In the genomic region with DNA sequence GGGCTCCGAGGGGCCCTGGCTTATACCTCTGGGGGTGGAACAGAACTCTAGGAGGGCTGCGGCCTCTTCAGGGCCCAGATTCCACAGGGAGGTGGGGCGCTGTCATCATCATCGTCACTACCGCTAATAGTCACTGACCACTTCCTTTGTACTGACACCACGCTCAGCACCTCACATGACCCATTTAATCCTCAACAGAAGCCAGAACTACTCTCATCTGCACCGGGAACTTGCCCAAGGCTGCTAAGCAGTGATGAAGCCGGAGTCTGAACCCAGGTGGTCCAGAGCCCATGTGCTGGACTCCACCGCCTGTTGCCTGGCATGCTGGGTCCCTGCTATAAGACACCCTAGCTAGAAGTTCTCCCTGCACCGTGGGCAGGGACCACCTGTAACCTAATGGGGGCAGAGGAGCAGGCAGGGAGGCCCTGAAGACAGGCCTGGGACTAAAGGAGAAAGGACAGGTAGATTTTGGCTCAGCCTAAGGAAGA, we compare ENCODE assay signal across 8 cellular contexts. TPM values are rescaled to one million over a fixed set of nuclear protein-coding genes. Genes with fewer than 3 reads are reported as not detected.
DNase-seq lines count a peak whose midpoint lies in the region; ATAC-seq and TF ChIP-seq lines count a peak whose summit lies in the region.

No MANE protein-coding gene starts in this region.

- ATAC-seq in naive thymus-derived CD8-positive, alpha-beta T cell = peak; percentile 20 to 58
- no peak for ATAC-seq in GM18907 (IDR thresholded peaks at IDR 0.05; ENCODE audit: unreplicated experiment)

- POLR2A ChIA-PET in naive thymus-derived CD8-positive, alpha-beta T cell (lab: Charles Lee) = interaction anchor here (1.0 to 8.3 kb wide), 12 partner anchors 9 to 79 kb away, joined by 3 to 74 read pairs (median 8); a partner anchor contains a TSS

- H3K9me3 Mint-ChIP-seq in naive thymus-derived CD8-positive, alpha-beta T cell = no peaks in the 10 kb centered on the region

- peak overlapping the region; percentile 89 to 98 (median 94) for H3K27ac Mint-ChIP-seq in naive thymus-derived CD8-positive, alpha-beta T cell

- peak overlapping the region; percentile 67 to 85 (median 76) for H3K4me3 Mint-ChIP-seq in naive thymus-derived CD8-positive, alpha-beta T cell

- TF ChIP-seq CTCF in choroid plexus epithelial cell (conservative IDR thresholded peaks at IDR 0.05; ENCODE audit: low read depth, low read length) = no peak

- H3K4me3 ChIP-seq in choroid plexus epithelial cell (ENCODE audit: low read depth, low read length) = no peak overlapping the region

- H3K36me3 Mint-ChIP-seq in naive thymus-derived CD8-positive, alpha-beta T cell = peaks cover 0 to 51% (median 2%) of the 10 kb centered on the region in 3 donors

- peak; percentile 88 for DNase-seq in EL
- DNase-seq in RKO (ENCODE audit: low spot score) = peak; percentile 67
- peak; percentile 89 for DNase-seq in choroid plexus epithelial cell (ENCODE audit: low read depth)
- peak in 7 of 10 donors; percentile 24 to 66 (median 44) for DNase-seq in naive thymus-derived CD8-positive, alpha-beta T cell
- no peak for DNase-seq in NCI-H2081 (lab: John Stamatoyannopoulos, UW)
- no peak for DNase-seq in iPS-NIHi7 (ENCODE audit: extremely low spot score)
- DNase-seq in NCI-H2081 treated with DMSO at 0.1 percent for 48 hours (lab: John Stamatoyannopoulos, UW) = no peak

- H3K4me1 Mint-ChIP-seq in naive thymus-derived CD8-positive, alpha-beta T cell = peaks cover 14 to 49% (median 41%) of the 10 kb centered on the region in 4 donors

- no peaks in the 10 kb centered on the region for H3K27me3 Mint-ChIP-seq in naive thymus-derived CD8-positive, alpha-beta T cell

RNA-seq across cellular contexts. Expression of a gene that starts 12.0 kb away (rescaled TPM):
- 100 to 1,000 TPM; 147 to 153 TPM for total RNA-seq in naive thymus-derived CD8-positive, alpha-beta T cell
- polyA plus RNA-seq in naive thymus-derived CD8-positive, alpha-beta T cell = 10 to 100 TPM; 50.3 to 78.0 (median 54.0) TPM

RNA-seq across cellular contexts. Expression of a gene that starts 22.9 kb away (rescaled TPM):
- 100 to 1,000 TPM; 152 to 156 TPM for total RNA-seq in naive thymus-derived CD8-positive, alpha-beta T cell
- polyA plus RNA-seq in naive thymus-derived CD8-positive, alpha-beta T cell = 10 to 100 TPM; 58.1 to 95.1 (median 70.6) TPM

RNA-seq across cellular contexts. Expression of a gene that starts 46.2 kb away (rescaled TPM):
- 1 to 10 TPM; 9.7 to 9.9 TPM for total RNA-seq in naive thymus-derived CD8-positive, alpha-beta T cell
- 1 to 10 TPM; 1.9 to 8.5 (median 4.2) TPM for polyA plus RNA-seq in naive thymus-derived CD8-positive, alpha-beta T cell

RNA-seq across cellular contexts. Expression of a gene that starts 47.6 kb away (rescaled TPM):
- 10 to 100 TPM; 55.6 to 57.7 TPM for total RNA-seq in naive thymus-derived CD8-positive, alpha-beta T cell
- polyA plus RNA-seq in naive thymus-derived CD8-positive, alpha-beta T cell = 10 to 100 TPM; 24.4 to 26.9 (median 26.2) TPM

Comparison
In these comparisons a context has a peak if more than half of its experiments do, and no peak if none do; other contexts are left out.
1. DNase-seq: peak in EL (single experiment), RKO (single experiment), choroid plexus epithelial cell (single experiment) and naive thymus-derived CD8-positive, alpha-beta T cell (7 of 10); none in NCI-H2081 (0 of 2), iPS-NIHi7 (single experiment) and NCI-H2081 treated with DMSO at 0.1 percent for 48 hours (single experiment).